ENCODE assay signal across 8 cellular contexts in the genomic region with DNA sequence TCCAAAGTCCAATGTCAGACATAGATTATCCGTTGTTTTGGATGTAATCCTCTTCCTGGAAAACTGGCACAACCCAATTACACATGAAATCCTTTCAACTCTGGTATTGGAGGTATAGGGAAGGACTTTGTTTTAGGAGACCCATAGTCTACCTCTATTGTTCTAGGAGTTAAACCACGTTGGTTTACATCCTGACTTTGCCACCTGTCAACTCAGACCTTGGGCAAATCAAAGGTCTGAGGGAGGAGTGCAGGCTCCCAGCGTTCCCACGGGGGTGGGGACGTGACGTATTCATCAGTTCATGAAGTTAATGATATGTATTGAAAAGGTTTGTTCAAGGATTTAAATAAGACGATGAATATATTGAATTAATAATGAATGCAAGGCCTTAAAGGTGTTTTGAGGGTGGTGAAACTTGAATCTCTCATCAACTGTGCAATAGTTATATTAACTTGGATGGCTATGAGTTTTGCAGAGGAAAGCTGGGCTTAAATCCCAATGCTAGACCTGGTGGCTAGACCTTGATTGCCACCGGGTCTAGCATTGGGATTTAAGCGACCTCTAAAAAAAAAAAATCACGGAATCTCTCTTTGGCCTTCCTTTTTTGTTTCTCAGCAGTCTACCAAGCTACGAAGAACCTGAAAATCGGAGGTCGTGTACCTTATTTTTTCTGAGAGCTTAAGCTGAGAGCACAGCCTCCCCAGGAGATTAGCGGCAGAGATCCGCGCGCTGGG. TPM values are rescaled to one million over a fixed set of nuclear protein-coding genes. Genes with fewer than 3 reads are reported as not detected.
DNase-seq lines count a peak whose midpoint lies in the region; TF ChIP-seq lines count a peak whose summit lies in the region.

No MANE protein-coding gene starts in this region.

- H3K27ac ChIP-seq in SJSA1 = peak overlapping the region; percentile 96

- H3K9me3 ChIP-seq in SJSA1 (replicated peaks) (no peaks in the 10 kb centered on the region), skeletal muscle satellite cell (replicated peaks; ENCODE audit: low read length) (no peaks in the 10 kb centered on the region)

- peak; percentile 19 for DNase-seq in NCI-H2227 (lab: John Stamatoyannopoulos, UW; ENCODE audit: unreplicated experiment)
- DNase-seq in NCI-H2227 treated with DMSO at 0.1 percent for 48 hours (lab: John Stamatoyannopoulos, UW) = no peak
- no peak for DNase-seq in SJSA1 (ENCODE audit: low read depth in 1 of 2, low spot score in 2 of 2)
- DNase-seq in foreskin fibroblast = no peak
- DNase-seq in stimulated activated CD4-positive, alpha-beta T cell treated with anti-CD3 and anti-CD28 coated beads, Interleukin-2, amount 100 ng/mL, for 48 hours = no peak
- DNase-seq in hypothalamus (lab: John Stamatoyannopoulos, UW) = no peak
- DNase-seq in DMS79 (lab: John Stamatoyannopoulos, UW) = no peak

- H3K4me1 ChIP-seq in SJSA1 (replicated peaks) (peaks cover 7% of the 10 kb centered on the region), skeletal muscle satellite cell (ENCODE audit: control insufficient read depth, insufficient read depth, low read length) (peaks cover 4% of the 10 kb centered on the region)

- H3K4me2 ChIP-seq in skeletal muscle satellite cell (ENCODE audit: low read length) = peak overlapping the region; percentile 67

- no peak for TF ChIP-seq CTCF in foreskin fibroblast (IDR thresholded peaks at IDR 0.05; ENCODE audit: low read depth, low read length)

- H3K36me3 ChIP-seq in SJSA1 = 0 out of 2 replicates have a peak, but pooled peaks cover under 1% of the 10 kb centered on the region
- no peaks in the 10 kb centered on the region for H3K36me3 ChIP-seq in skeletal muscle satellite cell (ENCODE audit: insufficient read depth, low read length)

- no peaks in the 10 kb centered on the region for H3K27me3 ChIP-seq in SJSA1 (replicated peaks)
- H3K27me3 ChIP-seq in skeletal muscle satellite cell (ENCODE audit: control insufficient read depth, insufficient read depth, low read length) = no peaks in the 10 kb centered on the region

- peak overlapping the region; percentile 44 for H3K9ac ChIP-seq in skeletal muscle satellite cell (ENCODE audit: low read depth, low read length)

- H3K4me3 ChIP-seq in SJSA1 (peak overlapping the region; percentile 73), foreskin fibroblast (ENCODE audit: low read depth in 1 of 2, low read length in 2 of 2) (peak overlapping the region; percentile 89 to 90), skeletal muscle satellite cell (ENCODE audit: low read length) (peak overlapping the region; percentile 84)

RNA-seq across cellular contexts. Expression of gene NF1, which starts 0.7 kb away (rescaled TPM):
- total RNA-seq in SJSA1 (2014; rRNA removed; shearing (Covaris generic)) = 22.1 and 30.3 TPM in 2 replicates
- 29.1 and 40.3 TPM in 2 replicates for total RNA-seq in skeletal muscle satellite cell (2012; rRNA removed)
